ENCODE assay signal across 18 cellular contexts in genomic region chr2:222468338-222468737, GRCh38. TPM values are rescaled to one million over a fixed set of nuclear protein-coding genes. Genes with fewer than 3 reads are reported as not detected.
DNase-seq lines count a peak whose midpoint lies in the region; ATAC-seq, FAIRE-seq and TF ChIP-seq lines count a peak whose summit lies in the region.
"Had no signal": no experiment of that assay in that cellular context is flagged by ENCODE, and none has a peak within 500 bp of the region (broad histone marks: within the 10 kb centered on the region; RNA-seq: fewer than 3 reads in every experiment).

No MANE protein-coding gene starts in this region.

- no peak for TF ChIP-seq POLR2A in HepG2 (IDR thresholded peaks at IDR 0.05; ENCODE audit: insufficient read depth in 1 of 2, low read depth in 2 of 2, low read length in 2 of 2)
- TF ChIP-seq POLR2A in right lobe of liver (IDR thresholded peaks at IDR 0.05), result no peak
- no peak for TF ChIP-seq POLR2A in tibial nerve (IDR thresholded peaks at IDR 0.05)

- no peak overlapping the region for H3K27ac Mint-ChIP-seq in endothelial cell (ENCODE audit: unreplicated experiment)
- H3K27ac Mint-ChIP-seq: activated B cell treated with CpG ODN at 0.5 μM for 24 hours; stimulated activated naive B cell treated with anti-CD40 and anti-IgM and Interleukin-4, amounts not matched to agents 10 μg/mL and 1 μg/mL and 100 μg/mL, for 72 hours had no signal

- intact Hi-C loops in HepG2 (cut with micrococcal nuclease; ENCODE audit: unreplicated experiment), result no loop called here
- intact Hi-C loops in right lobe of liver (cut with DNase I), result no loop called here
- intact Hi-C loops in left ventricle myocardium superior (cut with micrococcal nuclease), result no loop called here

- no peak for FAIRE-seq in HepG2 (lab: Jason Lieb, UNC)

- BruUV-seq in HepG2 (replicated peaks; lab: Mats Ljungman, UMichigan), result no TSS peak

- no peak overlapping the region for H3K27ac ChIP-seq in HepG2 (ENCODE audit: extremely low read length, insufficient read depth, low read length)
- no peak overlapping the region for H3K27ac ChIP-seq in right lobe of liver
- no peak overlapping the region for H3K27ac ChIP-seq in SK-N-SH (ENCODE audit: low read depth in 2 of 2, low read length in 1 of 2)
- H3K27ac ChIP-seq in tibial nerve, result no peak overlapping the region
- H3K27ac ChIP-seq: body of pancreas, skin epidermis had no signal

- TF ChIP-seq EP300 in HepG2 (IDR thresholded peaks at IDR 0.05; ENCODE audit: low read depth in 2 of 2, low read length in 2 of 2) (no peak), HepG2 (CRISPR knock-in tag; IDR thresholded peaks at IDR 0.05; ENCODE audit: borderline replicate concordance) (no peak), SK-N-SH (IDR thresholded peaks at IDR 0.05; ENCODE audit: borderline replicate concordance in 1 of 2, low read depth in 1 of 2, low read length in 1 of 2) (no peak), tibial nerve (IDR thresholded peaks at IDR 0.05) (no peak)

- no peaks in the 10 kb centered on the region for H3F3A ChIP-seq in SK-N-SH (replicated peaks; ENCODE audit: insufficient read depth)

- H3K4me1 Mint-ChIP-seq in endothelial cell (ENCODE audit: unreplicated experiment), result no peaks in the 10 kb centered on the region
- H3K4me1 Mint-ChIP-seq: activated B cell treated with CpG ODN at 0.5 μM for 24 hours; stimulated activated naive B cell treated with anti-CD40 and anti-IgM and Interleukin-4, amounts not matched to agents 10 μg/mL and 1 μg/mL and 100 μg/mL, for 72 hours had no signal

- H3K27me3 ChIP-seq in HepG2 (ENCODE audit: control insufficient read depth in 1 of 2, insufficient read depth in 2 of 2, low read length in 2 of 2) (peaks cover 0 to 11% of the 10 kb centered on the region in 2 experiments; a peak in 2 of 5 replicates), right lobe of liver (no peaks in the 10 kb centered on the region), SK-N-SH (ENCODE audit: insufficient read depth) (no peaks in the 10 kb centered on the region), tibial nerve (peaks cover 0 to 5% of the 10 kb centered on the region in 2 donors)
- H3K27me3 ChIP-seq: body of pancreas had no signal

- DNase-seq in HepG2 (ENCODE audit: low spot score) (peak; percentile 27), right lobe of liver (no peak), SK-N-SH (peak; percentile 36), left ventricle myocardium superior (peak; percentile 82), endothelial cell (ENCODE audit: low spot score) (no peak), tibial nerve (ENCODE audit: low spot score in 2 of 2) (no peak)
- no peak for DNase-seq in activated CD4-positive, alpha-beta T cell treated with anti-CD3 and anti-CD28 coated beads for 1 hour
- DNase-seq: activated B cell treated with CpG ODN at 0.5 μM for 24 hours; effector CD4-positive, alpha-beta T cell; mesendoderm; NCI-H2171 treated with DMSO at 0.1 percent for 48 hours; OCI-M1; stimulated activated naive B cell treated with anti-CD40 and anti-IgM and Interleukin-4, amounts not matched to agents 10 μg/mL and 1 μg/mL and 100 μg/mL, for 72 hours; SW 1271 had no signal

- no peaks in the 10 kb centered on the region for H4K20me1 ChIP-seq in HepG2 (ENCODE audit: insufficient read depth, low read length)
- no peaks in the 10 kb centered on the region for H4K20me1 ChIP-seq in SK-N-SH (ENCODE audit: insufficient read depth)

- H3K9ac ChIP-seq in HepG2 (ENCODE audit: insufficient read depth, low read depth, low read length) (no peak overlapping the region), SK-N-SH (no peak overlapping the region)

- H3K36me3 ChIP-seq in HepG2 (replicated peaks in 1 of 2; ENCODE audit: control insufficient read depth in 1 of 2, insufficient read depth in 2 of 2, low read length in 2 of 2) (no peaks in the 10 kb centered on the region), right lobe of liver (no peaks in the 10 kb centered on the region), SK-N-SH (replicated peaks in 1 of 2; ENCODE audit: control insufficient read depth in 1 of 2, insufficient read depth in 2 of 2, low read length in 1 of 2) (no peaks in the 10 kb centered on the region), tibial nerve (no peaks in the 10 kb centered on the region)

- H3K36me3 Mint-ChIP-seq in endothelial cell (ENCODE audit: low read depth, unreplicated experiment), result no peaks in the 10 kb centered on the region
- H3K36me3 Mint-ChIP-seq: stimulated activated naive B cell treated with anti-CD40 and anti-IgM and Interleukin-4, amounts not matched to agents 10 μg/mL and 1 μg/mL and 100 μg/mL, for 72 hours had no signal

- TF ChIP-seq CTCF in HepG2 (CRISPR knock-in tag; IDR thresholded peaks at IDR 0.05) (no peak), right lobe of liver (IDR thresholded peaks at IDR 0.05) (no peak), SK-N-SH (IDR thresholded peaks at IDR 0.05) (no peak), endothelial cell (IDR thresholded peaks at IDR 0.05; ENCODE audit: unreplicated experiment) (no peak), tibial nerve (IDR thresholded peaks at IDR 0.05) (no peak)

- H3K4me2 ChIP-seq in HepG2 (ENCODE audit: low read depth, low read length), result no peak overlapping the region
- H3K4me2 ChIP-seq in SK-N-SH, result no peak overlapping the region

- H3K9me3 ChIP-seq in HepG2 (ENCODE audit: low read length) (no peaks in the 10 kb centered on the region), right lobe of liver (no peaks in the 10 kb centered on the region), SK-N-SH (no peaks in the 10 kb centered on the region), tibial nerve (no peaks in the 10 kb centered on the region)
- H3K9me3 ChIP-seq: body of pancreas had no signal

- H3K79me2 ChIP-seq in HepG2 (ENCODE audit: insufficient read depth, low read length) (no peaks in the 10 kb centered on the region), SK-N-SH (ENCODE audit: insufficient read depth) (no peaks in the 10 kb centered on the region)

- no peak; the same call in 2 of the 3 replicates for ATAC-seq in HepG2
- ATAC-seq in right lobe of liver, result no peak
- ATAC-seq in left ventricle myocardium superior, result peak; percentile 76
- ATAC-seq in activated CD4-positive, CD25-positive, alpha-beta regulatory T cell treated with anti-CD3 and anti-CD28 coated beads, Interleukin-2, amount 50 U/mL, for 24 hours, result no peak
- ATAC-seq: body of pancreas; stimulated activated naive B cell treated with anti-CD40 and anti-IgM and Interleukin-4, amounts not matched to agents 10 μg/mL and 1 μg/mL and 100 μg/mL, for 72 hours had no signal

- H3K9me3 Mint-ChIP-seq in endothelial cell (ENCODE audit: unreplicated experiment), result no peaks in the 10 kb centered on the region

- no peak overlapping the region for H3K4me3 Mint-ChIP-seq in endothelial cell (ENCODE audit: unreplicated experiment)
- H3K4me3 Mint-ChIP-seq: activated B cell treated with CpG ODN at 0.5 μM for 24 hours; stimulated activated naive B cell treated with anti-CD40 and anti-IgM and Interleukin-4, amounts not matched to agents 10 μg/mL and 1 μg/mL and 100 μg/mL, for 72 hours had no signal

- POLR2A ChIA-PET in HepG2 (lab: Yijun Ruan, JAX) (no interaction called here), SK-N-SH (lab: Yijun Ruan, JAX) (interaction anchor here (0.6 kb wide), 1 partner anchor 8 kb away, joined by 3 read pairs; no protein-coding TSS in a partner anchor)

- no peak overlapping the region for H2AFZ ChIP-seq in HepG2 (ENCODE audit: low read length)
- H2AFZ ChIP-seq in SK-N-SH (ENCODE audit: low read depth), result no peak overlapping the region

- H3K27me3 Mint-ChIP-seq in endothelial cell (ENCODE audit: unreplicated experiment), result peaks cover 5% of the 10 kb centered on the region
- H3K27me3 Mint-ChIP-seq: activated B cell treated with CpG ODN at 0.5 μM for 24 hours had no signal

- no peak overlapping the region for H3K4me3 ChIP-seq in HepG2 (replicated peaks in 1 of 3; ENCODE audit: insufficient read depth in 1 of 3, low read depth in 2 of 3, low read length in 3 of 3)
- H3K4me3 ChIP-seq in right lobe of liver, result no peak overlapping the region
- H3K4me3 ChIP-seq in SK-N-SH (ENCODE audit: low read depth in 2 of 2, low read length in 1 of 2), result no peak overlapping the region
- H3K4me3 ChIP-seq in tibial nerve, result no peak overlapping the region
- H3K4me3 ChIP-seq: body of pancreas, skin epidermis had no signal

- H3K9me2 ChIP-seq in SK-N-SH, result no peaks in the 10 kb centered on the region

- H3K4me1 ChIP-seq in HepG2 (ENCODE audit: insufficient read depth, low read length) (no peaks in the 10 kb centered on the region), right lobe of liver (no peaks in the 10 kb centered on the region), SK-N-SH (ENCODE audit: control insufficient read depth in 1 of 2, insufficient read depth in 2 of 2, low read depth in 1 of 2, low read length in 1 of 2) (peaks cover 0 to 15% of the 10 kb centered on the region in 2 experiments; a peak in 2 of 4 replicates), tibial nerve (no peaks in the 10 kb centered on the region)
- H3K4me1 ChIP-seq: body of pancreas had no signal

- 9% methylated on average over 4 of the region's 4 CpGs for WGBS in HepG2 (ENCODE audit: low lambda C conversion rate)
- 58% methylated on average over 2 of the region's 4 CpGs for WGBS in right lobe of liver (ENCODE audit: insufficient coverage, low coverage, low lambda C conversion rate, missing lambda C conversion rate)
- 36% methylated on average over 4 of the region's 4 CpGs for WGBS in SK-N-SH (ENCODE audit: low lambda C conversion rate)
- 39 to 40% methylated on average over 4 of the region's 4 CpGs for WGBS in tibial nerve, 2 donors

- TF ChIP-seq RAD21 in HepG2 (CRISPR knock-in tag; IDR thresholded peaks at IDR 0.05) (no peak), SK-N-SH (IDR thresholded peaks at IDR 0.05; ENCODE audit: low read length) (no peak)

- CTCF ChIA-PET in HepG2 (lab: Yijun Ruan, JAX; ENCODE audit: low intra/inter-chr PET ratio, low total read pairs), result no interaction called here
- CTCF ChIA-PET in SK-N-SH (lab: Yijun Ruan, JAX), result interaction anchor here (0.7 to 2.1 kb wide), 6 partner anchors 10 to 491 kb away, joined by 3 to 5 read pairs (median 3); no protein-coding TSS in a partner anchor

- in situ Hi-C loops in HepG2 (cut with HindIII; ENCODE audit: extremely low pct_ligation_motif_present, low pct_unique_long_range_greater_than_20kb), result no loop called here

RNA-seq across cellular contexts. Expression of gene SGPP2, which starts 44.0 kb away (rescaled TPM):
- not detected in 2 replicates for total RNA-seq in HepG2 (2016; rRNA removed; fragmentation: Illumina TruSeq; extraction: Trizol)
- not detected in 2 replicates for total RNA-seq in HepG2 (2016; cell fraction: cytosol; rRNA removed; fragmentation: Illumina TruSeq; extraction: Trizol; ENCODE audit: low read depth)
- total RNA-seq in HepG2 (2016; cell fraction: insoluble cytoplasmic fraction; rRNA removed; fragmentation: Illumina TruSeq; extraction: Trizol), result not detected in 2 replicates
- total RNA-seq in HepG2 (2016; cell fraction: membrane; rRNA removed; fragmentation: Illumina TruSeq; extraction: Trizol), result not detected in 2 replicates
- total RNA-seq in HepG2 (2016; cell fraction: nucleus; rRNA removed; fragmentation: Illumina TruSeq; extraction: Trizol), result not detected in 2 replicates
- polyA plus RNA-seq in HepG2 (2011; rRNA removed), result not detected in 2 replicates
- polyA plus RNA-seq in HepG2 (2011; cell fraction: cytosol; rRNA removed), result 0.01 TPM in 1 of 2 replicates, not detected in the other
- not detected in 2 replicates for polyA plus RNA-seq in HepG2 (2011; cell fraction: nucleus; rRNA removed)
- polyA plus RNA-seq in HepG2 (2012), result 0.08 and 0.21 TPM in 2 replicates
- not detected in 2 replicates for polyA plus RNA-seq in HepG2 (2016; cell fraction: cytosol; fragmentation: Illumina TruSeq; extraction: Trizol; ENCODE audit: low read depth)
- not detected in 2 replicates for polyA plus RNA-seq in HepG2 (2016; cell fraction: insoluble cytoplasmic fraction; fragmentation: Illumina TruSeq; extraction: Trizol; ENCODE audit: low read depth)
- polyA plus RNA-seq in HepG2 (2016; cell fraction: membrane; fragmentation: Illumina TruSeq; extraction: Trizol; ENCODE audit: low read depth), result not detected in 2 replicates
- not detected in 2 replicates for polyA plus RNA-seq in HepG2 (2016; cell fraction: nucleus; fragmentation: Illumina TruSeq; extraction: Trizol; ENCODE audit: insufficient read depth, low read depth)
- 0.14 TPM in 1 of 2 replicates, not detected in the other for polyA minus RNA-seq in HepG2 (2011; rRNA and poly(A)+ RNA removed; ENCODE audit: low replicate concordance)
- not detected in 2 replicates for polyA minus RNA-seq in HepG2 (2011; cell fraction: cytosol; rRNA and poly(A)+ RNA removed)
- not detected in 2 replicates for polyA minus RNA-seq in HepG2 (2011; cell fraction: nucleus; rRNA and poly(A)+ RNA removed)
- under 1 TPM; 0.14 to 0.25 (median 0.18) TPM for total RNA-seq in right lobe of liver
- polyA plus RNA-seq in SK-N-SH (2012; rRNA removed), result 0.03 TPM in 2 replicates
- 0.08 and 0.10 TPM in 2 replicates for polyA plus RNA-seq in SK-N-SH (2012; cell fraction: cytosol; rRNA removed)
- polyA plus RNA-seq in SK-N-SH (2012; cell fraction: nucleus; rRNA removed), result 0.01 and 0.04 TPM in 2 replicates
- total RNA-seq in left ventricle myocardium superior, result 30.6 TPM
- total RNA-seq in endothelial cell (ENCODE audit: unreplicated experiment), result not detected
- total RNA-seq in tibial nerve, result not detected
- total RNA-seq: HT1080 had no signal

Comparison
In these comparisons a context has a peak if more than half of its experiments do, and no peak if none do; other contexts are left out.
1. DNase-seq: peak in HepG2 (single experiment), SK-N-SH (single experiment) and left ventricle myocardium superior (single experiment); none in right lobe of liver (0 of 3), activated CD4-positive, alpha-beta T cell treated with anti-CD3 and anti-CD28 coated beads for 1 hour (single experiment), endothelial cell (single experiment) and tibial nerve (0 of 2).
2. RNA of gene SGPP2, which starts 44.0 kb away (total RNA-seq): 30.6 TPM in left ventricle myocardium superior (single experiment); 0.14 to 0.25 TPM in right lobe of liver, not detected in HepG2, not detected in endothelial cell (single experiment) and not detected in tibial nerve; every median in the first group is over 10 times any median in the second.